ENCODE assay signal across 1 cellular context in genomic region chr21:44582055-44582454, GRCh38.
TF ChIP-seq lines count a peak whose summit lies in the region.

No MANE protein-coding gene starts in this region.

TF ChIP-seq in K562, 482 proteins besides CTCF, POLR2A, EP300 and RAD21 (continued from another document):
- no peak for TF ChIP-seq E2F8 (IDR thresholded peaks at IDR 0.05; ENCODE audit: low read depth, partially characterized antibody)
- TF ChIP-seq PKNOX1 (IDR thresholded peaks at IDR 0.05) = peak; percentile 74
- TF ChIP-seq JUNB (CRISPR knock-in tag; conservative IDR thresholded peaks at IDR 0.05) = peak; percentile 95
- TF ChIP-seq ATF7 (IDR thresholded peaks at IDR 0.05) = peak; percentile 99
- peak in 1 of 2 experiments; percentile 57; a peak in 2 of 4 replicates for TF ChIP-seq MNT (conservative IDR thresholded peaks at IDR 0.05)
- no peak for TF ChIP-seq ZNF830 (CRISPR knock-in tag; IDR thresholded peaks at IDR 0.05)
- TF ChIP-seq SOX6 (IDR thresholded peaks at IDR 0.05) = peak; percentile 43; the same call in 1 of the 2 replicates
- TF ChIP-seq ATF1 (CRISPR knock-in tag; IDR thresholded peaks at IDR 0.05) = no peak
- TF ChIP-seq ATF1 (tag; IDR thresholded peaks at IDR 0.05) = peak; percentile 95
- TF ChIP-seq ZNF639 (CRISPR knock-in tag; conservative IDR thresholded peaks at IDR 0.05 in 1 of 2, IDR thresholded peaks at IDR 0.05 in 1 of 2) = peak in 1 of 2 experiments; percentile 64; a peak in 1 of 4 replicates
- peak; percentile 87 for TF ChIP-seq ZNF584 (CRISPR knock-in tag; IDR thresholded peaks at IDR 0.05; ENCODE audit: low read depth)
- TF ChIP-seq CREB1 (IDR thresholded peaks at IDR 0.05) = no peak
- peak; percentile 71 for TF ChIP-seq CREB1 (CRISPR knock-in tag; IDR thresholded peaks at IDR 0.05)
- TF ChIP-seq MGA (IDR thresholded peaks at IDR 0.05) = peak; percentile 66
- peak; percentile 61; the same call in 1 of the 2 replicates for TF ChIP-seq CBFA2T3 (IDR thresholded peaks at IDR 0.05)
- TF ChIP-seq MAFG (tag; conservative IDR thresholded peaks at IDR 0.05) = peak; percentile 59
- TF ChIP-seq HNRNPK (IDR thresholded peaks at IDR 0.05; ENCODE audit: low read depth, low read length, poor library complexity, severe bottlenecking) = no peak
- no peak for TF ChIP-seq MAX (CRISPR knock-in tag; IDR thresholded peaks at IDR 0.05)
- TF ChIP-seq BRF2 (IDR thresholded peaks at IDR 0.05; ENCODE audit: borderline replicate concordance, insufficient read depth, insufficient read length) = no peak
- TF ChIP-seq JUND (IDR thresholded peaks at IDR 0.05; ENCODE audit: borderline replicate concordance, low read depth, low read length) = peak; percentile 95
- TF ChIP-seq JUND (tag; IDR thresholded peaks at IDR 0.05; ENCODE audit: borderline replicate concordance, low read depth, low read length) = peak; percentile 98
- TF ChIP-seq DPF2 (IDR thresholded peaks at IDR 0.05) = peak; percentile 29; the same call in 1 of the 2 replicates
- TF ChIP-seq ZBTB12 (CRISPR knock-in tag; IDR thresholded peaks at IDR 0.05) = peak; percentile 52; the same call in 1 of the 2 replicates
- no peak for TF ChIP-seq ZNF165 (CRISPR knock-in tag; IDR thresholded peaks at IDR 0.05; ENCODE audit: borderline replicate concordance)
- TF ChIP-seq FOSL1 (tag; conservative IDR thresholded peaks at IDR 0.05) = peak; percentile 86
- peak; percentile 68 for TF ChIP-seq L3MBTL2 (IDR thresholded peaks at IDR 0.05)
- peak; percentile 83 for TF ChIP-seq MEIS2 (IDR thresholded peaks at IDR 0.05; ENCODE audit: partially characterized antibody)
- no peak for TF ChIP-seq NR4A1 (CRISPR knock-in tag; IDR thresholded peaks at IDR 0.05)
- TF ChIP-seq NR4A1 (tag; IDR thresholded peaks at IDR 0.05) = peak; percentile 82
- peak; percentile 57; the same call in 1 of the 2 replicates for TF ChIP-seq CREM (IDR thresholded peaks at IDR 0.05; ENCODE audit: low read depth)
- peak; percentile 70; the same call in 1 of the 2 replicates for TF ChIP-seq DMBX1 (CRISPR knock-in tag; IDR thresholded peaks at IDR 0.05; ENCODE audit: borderline replicate concordance)
- peak; percentile 64 for TF ChIP-seq SAP30 (IDR thresholded peaks at IDR 0.05; ENCODE audit: borderline replicate concordance, insufficient read depth, low read depth, low read length, poor library complexity, severe bottlenecking)
- peak; percentile 54 for TF ChIP-seq ETV1 (tag; conservative IDR thresholded peaks at IDR 0.05; ENCODE audit: low read depth)
- TF ChIP-seq SRF (CRISPR knock-in tag; IDR thresholded peaks at IDR 0.05) = peak in 1 of 2 experiments; percentile 71; a peak in 1 of 4 replicates
- TF ChIP-seq MYC (IDR thresholded peaks at IDR 0.05; ENCODE audit: low read depth, low read length) = peak; percentile 27; the same call in 1 of the 2 replicates
- TF ChIP-seq MYC (CRISPR knock-in tag; IDR thresholded peaks at IDR 0.05; ENCODE audit: borderline replicate concordance, low read depth) = no peak
- no peak for TF ChIP-seq HNRNPLL (IDR thresholded peaks at IDR 0.05; ENCODE audit: low read depth, low read length, poor library complexity, severe bottlenecking)
- TF ChIP-seq TFAP4 (CRISPR knock-in tag; IDR thresholded peaks at IDR 0.05; ENCODE audit: borderline replicate concordance) = peak; percentile 86; the same call in 1 of the 2 replicates
